14 cellular contexts compared by ENCODE assay signal in the genomic region with DNA sequence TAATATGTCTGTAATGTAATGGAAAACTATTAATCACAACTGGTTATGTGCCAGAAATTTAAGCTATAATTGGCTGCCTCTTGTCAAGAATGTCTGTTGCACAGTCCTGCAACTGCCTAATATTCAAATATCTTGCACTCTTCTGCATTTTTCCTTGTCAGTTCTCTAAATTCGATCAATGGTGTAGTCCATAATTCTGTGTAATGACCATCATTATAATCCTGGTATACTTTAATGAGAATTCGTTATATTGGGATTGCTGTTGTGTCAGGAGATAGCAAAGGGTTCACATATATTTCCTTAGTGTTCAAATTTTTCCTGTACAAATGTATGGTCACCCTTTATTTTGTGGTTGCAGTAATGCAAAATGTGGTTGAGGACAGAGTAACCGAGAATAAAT. TPM values are rescaled to one million over a fixed set of nuclear protein-coding genes. Genes with fewer than 3 reads are reported as not detected.
DNase-seq lines count a peak whose midpoint lies in the region; TF ChIP-seq lines count a peak whose summit lies in the region.
"Had no signal": no experiment of that assay in that cellular context is flagged by ENCODE, and none has a peak within 500 bp of the region (broad histone marks: within the 10 kb centered on the region; RNA-seq: fewer than 3 reads in every experiment).

No MANE protein-coding gene starts in this region.

- H3K9me3 ChIP-seq in DOHH2 (ENCODE audit: control insufficient read depth, insufficient read depth, low read length) (no peaks in the 10 kb centered on the region), SK-N-MC (ENCODE audit: low read depth, low read length) (no peaks in the 10 kb centered on the region)

- no peaks in the 10 kb centered on the region for H3K36me3 Mint-ChIP-seq in MCF 10A (ENCODE audit: insufficient read depth, unreplicated experiment)
- H3K36me3 Mint-ChIP-seq: CD14-positive monocyte; CD8-positive, alpha-beta T cell had no signal

- H3K4me2 ChIP-seq in DOHH2 (ENCODE audit: low read length): peak overlapping the region; percentile 31

- no peaks in the 10 kb centered on the region for H3K9me3 Mint-ChIP-seq in MCF 10A (ENCODE audit: unreplicated experiment)
- H3K9me3 Mint-ChIP-seq: CD8-positive, alpha-beta T cell had no signal

- peaks cover under 1% of the 10 kb centered on the region; the same call in 1 of the 2 replicates for H3F3A ChIP-seq in DOHH2 (ENCODE audit: control insufficient read depth, insufficient read depth)

- H3K36me3 ChIP-seq in DOHH2 (ENCODE audit: control insufficient read depth, low read length) (no peaks in the 10 kb centered on the region), SK-N-MC (ENCODE audit: insufficient read depth, low read length) (peaks cover 21% of the 10 kb centered on the region)

- intact Hi-C loops in MCF 10A (cut with micrococcal nuclease): loop anchor here (10.0 kb wide), 1 partner anchor 351 kb away; no protein-coding TSS in a partner anchor

- no peak overlapping the region for H3K27ac ChIP-seq in DOHH2 (ENCODE audit: low read depth, low read length)
- peak overlapping the region; percentile 97 for H3K27ac ChIP-seq in SK-N-MC
- H3K27ac ChIP-seq: GM23248, HL-60 had no signal

- no peaks in the 10 kb centered on the region for H3K9me2 ChIP-seq in DOHH2 (replicated peaks; ENCODE audit: control insufficient read depth, low read length)

- H3K4me3 ChIP-seq in DOHH2 (ENCODE audit: low read length) (no peak overlapping the region), SK-N-MC (peak overlapping the region; percentile 66)
- H3K4me3 ChIP-seq: GM23248 had no signal

- H3K27me3 ChIP-seq in DOHH2 (ENCODE audit: control insufficient read depth, low read length): no peaks in the 10 kb centered on the region

- peaks cover 22% of the 10 kb centered on the region for H3K4me1 ChIP-seq in DOHH2 (ENCODE audit: control insufficient read depth, low read length)

- CTCF ChIA-PET in MCF 10A (lab: Yijun Ruan, JAX): interaction anchor here (0.5 to 3.1 kb wide), 4 partner anchors 8 to 384 kb away, joined by 3 to 18 read pairs (median 4); no protein-coding TSS in a partner anchor

- no peak for TF ChIP-seq CTCF in DOHH2 (IDR thresholded peaks at IDR 0.05; ENCODE audit: low read depth, low read length, poor library complexity, severe bottlenecking)
- no peak for TF ChIP-seq CTCF in MCF 10A (IDR thresholded peaks at IDR 0.05; ENCODE audit: unreplicated experiment)

- H3K9ac ChIP-seq in SK-N-MC (ENCODE audit: insufficient read length): peak overlapping the region; percentile 68
- H3K9ac ChIP-seq: GM23248 had no signal

- no peak overlapping the region for H3K4me3 Mint-ChIP-seq in MCF 10A (ENCODE audit: unreplicated experiment)
- H3K4me3 Mint-ChIP-seq: CD14-positive monocyte; CD8-positive, alpha-beta T cell had no signal

- H4K20me1 ChIP-seq in DOHH2 (ENCODE audit: control insufficient read depth, insufficient read depth, low read depth, low read length): no peaks in the 10 kb centered on the region

- no TSS peak for BruUV-seq in MCF 10A (replicated peaks; lab: Mats Ljungman, UMichigan)

- DNase-seq in NCI-H345 (lab: John Stamatoyannopoulos, UW) (peak; percentile 45), SK-N-MC (ENCODE audit: low read depth, low spot score) (no peak), MCF 10A (ENCODE audit: unreplicated experiment) (no peak), NCI-H2107 (lab: John Stamatoyannopoulos, UW) (no peak), Kasumi-1 (lab: John Stamatoyannopoulos, UW) (no peak)
- DNase-seq in activated naive CD4-positive, alpha-beta T cell (lab: John Stamatoyannopoulos, UW): no peak
- DNase-seq: CD8-positive, alpha-beta T cell; COR-L47; DMS153; GDM1; GM23248 had no signal

- peaks cover 7% of the 10 kb centered on the region; the same call in 1 of the 2 replicates for H3K79me2 ChIP-seq in DOHH2 (ENCODE audit: control insufficient read depth, low read length)

- peaks cover 2% of the 10 kb centered on the region for H3K4me1 Mint-ChIP-seq in MCF 10A (ENCODE audit: insufficient read depth, unreplicated experiment)

- no peak overlapping the region for H3K27ac Mint-ChIP-seq in MCF 10A (ENCODE audit: low read depth, unreplicated experiment)
- H3K27ac Mint-ChIP-seq: CD14-positive monocyte; CD8-positive, alpha-beta T cell had no signal

- POLR2A ChIA-PET in MCF 10A (lab: Yijun Ruan, JAX): no interaction called here

- no peaks in the 10 kb centered on the region for H3K27me3 Mint-ChIP-seq in MCF 10A (ENCODE audit: insufficient read depth, unreplicated experiment)

RNA-seq across cellular contexts. Expression of gene NTNG1, which starts 4.8 kb away (rescaled TPM):
- 0.44 TPM in 1 of 2 replicates, not detected in the other for total RNA-seq in MCF 10A (2022)
- total RNA-seq: CD8-positive, alpha-beta T cell had no signal
